Comparison of ENCODE assay signal across 8 cellular contexts in the genomic region with DNA sequence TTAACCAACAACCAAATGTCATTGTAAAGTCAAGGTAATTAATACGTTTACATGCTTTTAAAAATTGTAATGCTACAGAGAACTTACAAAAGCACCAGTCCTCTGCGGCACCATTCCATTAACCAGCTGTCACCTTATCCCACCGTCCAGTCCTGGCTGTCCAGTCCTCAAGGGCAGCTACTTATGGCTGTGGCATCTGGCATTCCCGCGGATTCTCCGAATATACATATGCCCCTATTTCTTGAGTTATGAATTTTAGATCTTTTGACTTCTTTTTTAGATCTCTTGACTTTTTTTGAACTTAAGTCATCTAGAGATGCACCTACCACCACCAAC. TPM values are rescaled to one million over a fixed set of nuclear protein-coding genes. Genes with fewer than 3 reads are reported as not detected.
A peak's percentile ranks its signal among the peaks of the same experiment; 100 is the strongest.
DNase-seq lines count a peak whose midpoint lies in the region; ATAC-seq and TF ChIP-seq lines count a peak whose summit lies in the region.

No MANE protein-coding gene starts in this region.

- H3K9me3 ChIP-seq in ES-I3 (ENCODE audit: control insufficient read depth, insufficient read depth, low read length) (no peaks in the 10 kb centered on the region), NT2/D1 (ENCODE audit: insufficient read depth, low read length) (no peaks in the 10 kb centered on the region), parathyroid adenoma (ENCODE audit: control insufficient read depth, low read length) (no peaks in the 10 kb centered on the region), OCI-LY7 (ENCODE audit: low read length) (no peaks in the 10 kb centered on the region)

- H3K4me1 ChIP-seq in ES-I3 (ENCODE audit: insufficient read depth, low read length) (no peaks in the 10 kb centered on the region), NT2/D1 (ENCODE audit: insufficient read depth, insufficient read length) (peaks cover 4% of the 10 kb centered on the region), parathyroid adenoma (peaks cover 12% of the 10 kb centered on the region), OCI-LY7 (ENCODE audit: insufficient read depth, low read length, poor library complexity, severe bottlenecking) (no peaks in the 10 kb centered on the region)

- H3K79me2 ChIP-seq in parathyroid adenoma (peaks cover 36% of the 10 kb centered on the region), OCI-LY7 (ENCODE audit: insufficient read depth, low read depth, low read length) (no peaks in the 10 kb centered on the region)

- no peak for ATAC-seq in HG03469 (IDR thresholded peaks at IDR 0.05; ENCODE audit: unreplicated experiment)

- no TSS peak for BruUV-seq in OCI-LY7 (replicated peaks; lab: Mats Ljungman, UMichigan)

- H4K20me1 ChIP-seq in OCI-LY7 (ENCODE audit: insufficient read depth, low read length): no peaks in the 10 kb centered on the region

- no peaks in the 10 kb centered on the region for H3K9me2 ChIP-seq in OCI-LY7 (ENCODE audit: insufficient read depth, low read length)

- DNase-seq in NT2/D1 (ENCODE audit: low read depth, low spot score) (no peak), fibroblast of mammary gland (ENCODE audit: low read depth) (no peak), OCI-LY7 (ENCODE audit: low spot score) (no peak), NCI-H1694 treated with DMSO at 0.1 percent for 48 hours (lab: John Stamatoyannopoulos, UW) (no peak)
- no peak for DNase-seq in central memory CD4-positive, alpha-beta T cell

- H3K4me2 ChIP-seq in parathyroid adenoma (ENCODE audit: low read length): peak overlapping the region; percentile 84
- H3K4me2 ChIP-seq in OCI-LY7 (ENCODE audit: low read length): no peak overlapping the region

- H3K27ac ChIP-seq in parathyroid adenoma (no peak overlapping the region), OCI-LY7 (ENCODE audit: low read depth, low read length, poor library complexity, severe bottlenecking) (no peak overlapping the region)

- POLR2A ChIA-PET in OCI-LY7 (lab: Charles Lee): no interaction called here

- intact Hi-C loops in OCI-LY7 (cut with micrococcal nuclease; ENCODE audit: unreplicated experiment): no loop called here

- H3K36me3 ChIP-seq in ES-I3 (ENCODE audit: insufficient read depth, low read length) (no peaks in the 10 kb centered on the region), NT2/D1 (ENCODE audit: insufficient read depth, insufficient read length, low read length) (no peaks in the 10 kb centered on the region), parathyroid adenoma (ENCODE audit: control insufficient read depth, insufficient read depth, low read length) (no peaks in the 10 kb centered on the region), OCI-LY7 (ENCODE audit: insufficient read depth, low read length) (no peaks in the 10 kb centered on the region)

- CTCF ChIA-PET in OCI-LY7 (lab: Charles Lee; ENCODE audit: unreplicated experiment): no interaction called here

- H3K9ac ChIP-seq in ES-I3 (ENCODE audit: low read depth, low read length): peak overlapping the region; percentile 86; the same call in 1 of the 2 replicates
- no peak overlapping the region for H3K9ac ChIP-seq in NT2/D1 (ENCODE audit: insufficient read length, low read depth)
- H3K9ac ChIP-seq in parathyroid adenoma: no peak overlapping the region

- H2AFZ ChIP-seq in parathyroid adenoma: peak overlapping the region; percentile 98
- H2AFZ ChIP-seq in OCI-LY7 (ENCODE audit: low read length): no peak overlapping the region

- peak overlapping the region; percentile 72 for H3K4me3 ChIP-seq in NT2/D1 (ENCODE audit: insufficient read length, low read depth)
- peak overlapping the region; percentile 42 for H3K4me3 ChIP-seq in fibroblast of mammary gland (ENCODE audit: control insufficient read depth, low read depth, low read length)
- H3K4me3 ChIP-seq in parathyroid adenoma (ENCODE audit: low read depth, low read length): peak overlapping the region; percentile 13
- no peak overlapping the region for H3K4me3 ChIP-seq in OCI-LY7 (ENCODE audit: low read depth, low read length, poor library complexity, severe bottlenecking)

- H3K27me3 ChIP-seq in NT2/D1 (ENCODE audit: insufficient read depth, insufficient read length): peaks cover 21% of the 10 kb centered on the region
- H3K27me3 ChIP-seq in parathyroid adenoma (ENCODE audit: control insufficient read depth, insufficient read depth, low read length): no peaks in the 10 kb centered on the region

- TF ChIP-seq CTCF in fibroblast of mammary gland (conservative IDR thresholded peaks at IDR 0.05; ENCODE audit: control insufficient read depth, insufficient read depth, low read depth, low read length): no peak
- TF ChIP-seq CTCF in parathyroid adenoma (IDR thresholded peaks at IDR 0.05): no peak
- no peak for TF ChIP-seq CTCF in OCI-LY7 (conservative IDR thresholded peaks at IDR 0.05; ENCODE audit: low read length)

RNA-seq across cellular contexts. Expression of gene POMGNT2, which starts 0.4 kb away (rescaled TPM):
- total RNA-seq in OCI-LY7 (2014; rRNA removed; shearing (Covaris generic)): not detected in 2 replicates
- not detected in 2 replicates for total RNA-seq in OCI-LY7 (2022)
